ENCODE assay signal across 8 cellular contexts in genomic region chr1:2134604-2135307, GRCh38. TPM values are rescaled to one million over a fixed set of nuclear protein-coding genes. Genes with fewer than 3 reads are reported as not detected.
DNase-seq lines count a peak whose midpoint lies in the region; ATAC-seq and TF ChIP-seq lines count a peak whose summit lies in the region.

No MANE protein-coding gene starts in this region.

- ATAC-seq in right cardiac atrium (no peak), GM21619 (IDR thresholded peaks at IDR 0.05; ENCODE audit: unreplicated experiment) (no peak)

- peaks cover 1% of the 10 kb centered on the region for H3K36me3 Mint-ChIP-seq in progenitor cell of endocrine pancreas (ENCODE audit: insufficient read depth)

- H3K9me3 Mint-ChIP-seq in progenitor cell of endocrine pancreas (ENCODE audit: low read depth), result no peaks in the 10 kb centered on the region

- H3K27ac ChIP-seq in BLaER1 treated with 17β-estradiol and CSF1 and Interleukin-3, amounts not matched to agents 10 nM and 100 nM, result peak overlapping the region in 8 of 11 experiments; percentile 43 to 73 (median 56); a peak in 16 of 22 replicates
- peak overlapping the region; percentile 50 for H3K27ac ChIP-seq in right cardiac atrium (ENCODE audit: low read length)

- H3K27me3 Mint-ChIP-seq in progenitor cell of endocrine pancreas, result no peaks in the 10 kb centered on the region

- H4K20me1 ChIP-seq in BLaER1 treated with 17β-estradiol and CSF1 and Interleukin-3, amounts not matched to agents 10 nM and 100 nM, result peaks cover 0 to 94% (median 30%) of the 10 kb centered on the region in 11 experiments; a peak in 16 of 22 replicates

- H3K36me3 ChIP-seq in BLaER1 treated with 17β-estradiol and CSF1 and Interleukin-3, amounts not matched to agents 10 nM and 100 nM, result peaks cover 0 to 12% (median 0%) of the 10 kb centered on the region in 11 experiments; a peak in 1 of 22 replicates
- no peaks in the 10 kb centered on the region for H3K36me3 ChIP-seq in adipocyte (ENCODE audit: control insufficient read depth, insufficient read depth, low read length, severe bottlenecking)

- peak overlapping the region; percentile 97 for H3K27ac Mint-ChIP-seq in progenitor cell of endocrine pancreas

- no peak overlapping the region; a peak in 1 of 20 replicates for H3K4me3 ChIP-seq in BLaER1 treated with 17β-estradiol and CSF1 and Interleukin-3, amounts not matched to agents 10 nM and 100 nM
- H3K4me3 ChIP-seq in adipocyte (ENCODE audit: low read length) (no peak overlapping the region), right cardiac atrium (ENCODE audit: low read length) (no peak overlapping the region), foreskin fibroblast (ENCODE audit: low read depth in 1 of 2, low read length in 2 of 2) (no peak overlapping the region)

- H3K4me2 ChIP-seq in BLaER1 treated with 17β-estradiol and CSF1 and Interleukin-3, amounts not matched to agents 10 nM and 100 nM, result peak overlapping the region; percentile 57 to 93 (median 85)

- H3K27me3 ChIP-seq in BLaER1 treated with 17β-estradiol and CSF1 and Interleukin-3, amounts not matched to agents 10 nM and 100 nM, result peaks cover 0 to 22% (median 0%) of the 10 kb centered on the region in 11 experiments; a peak in 7 of 22 replicates
- H3K27me3 ChIP-seq in adipocyte (replicated peaks; ENCODE audit: control insufficient read depth, insufficient read depth, low read length), result no peaks in the 10 kb centered on the region
- H3K27me3 ChIP-seq in right cardiac atrium (ENCODE audit: control insufficient read depth, insufficient read depth), result no peaks in the 10 kb centered on the region

- peak overlapping the region in 8 of 11 experiments; percentile 24 to 67 (median 54); a peak in 16 of 22 replicates for H3K9ac ChIP-seq in BLaER1 treated with 17β-estradiol and CSF1 and Interleukin-3, amounts not matched to agents 10 nM and 100 nM
- H3K9ac ChIP-seq in adipocyte (ENCODE audit: low read length), result peak overlapping the region; percentile 77

- peak overlapping the region; percentile 42 for H3K4me3 Mint-ChIP-seq in progenitor cell of endocrine pancreas (ENCODE audit: low read depth)

- WGBS in right cardiac atrium, result 72% methylated on average over 40 of the region's 40 CpGs

- DNase-seq in adipocyte (ENCODE audit: low read depth), result no peak
- DNase-seq in right cardiac atrium, result peak in 2 of 3 donors; percentile 54 to 61
- DNase-seq in progenitor cell of endocrine pancreas (ENCODE audit: low spot score, unreplicated experiment), result no peak
- no peak for DNase-seq in foreskin fibroblast
- DNase-seq in NCI-H2196 (lab: John Stamatoyannopoulos, UW; ENCODE audit: unreplicated experiment), result no peak
- DNase-seq in A172 (ENCODE audit: low spot score), result no peak

- peaks cover 44 to 97% (median 93%) of the 10 kb centered on the region in 10 experiments for H3K4me1 ChIP-seq in BLaER1 treated with 17β-estradiol and CSF1 and Interleukin-3, amounts not matched to agents 10 nM and 100 nM
- H3K4me1 ChIP-seq in adipocyte (ENCODE audit: control insufficient read depth, insufficient read depth, low read length) (peaks cover 30% of the 10 kb centered on the region), right cardiac atrium (ENCODE audit: control insufficient read depth, insufficient read depth, low read length) (peaks cover 3% of the 10 kb centered on the region)

- H3K4me1 Mint-ChIP-seq in progenitor cell of endocrine pancreas (ENCODE audit: low read depth), result peaks cover 39% of the 10 kb centered on the region

- intact Hi-C loops in right cardiac atrium (cut with DNase I), result no loop called here

- H3K9me3 ChIP-seq in BLaER1 treated with 17β-estradiol and CSF1 and Interleukin-3, amounts not matched to agents 10 nM and 100 nM (replicated peaks in 1 of 11), result no peaks in the 10 kb centered on the region
- no peaks in the 10 kb centered on the region for H3K9me3 ChIP-seq in adipocyte (ENCODE audit: control insufficient read depth, low read length)
- H3K9me3 ChIP-seq in right cardiac atrium (ENCODE audit: control insufficient read depth, low read length), result no peaks in the 10 kb centered on the region

- TF ChIP-seq CTCF in progenitor cell of endocrine pancreas (IDR thresholded peaks at IDR 0.05; ENCODE audit: unreplicated experiment) (no peak), foreskin fibroblast (IDR thresholded peaks at IDR 0.05; ENCODE audit: low read depth, low read length) (no peak)

RNA-seq across cellular contexts. Expression of gene FAAP20, which starts 59.8 kb away (rescaled TPM):
- total RNA-seq in right cardiac atrium (10 to 100 TPM; 35.5 to 49.3 (median 37.2) TPM), progenitor cell of endocrine pancreas (74.3 and 77.9 TPM in 2 replicates)
- polyA plus RNA-seq in right cardiac atrium, result 56.3 TPM
- 18.6 and 34.6 TPM in 2 replicates for total RNA-seq in A172 (2014; rRNA removed; shearing (Covaris generic))

Comparison
In these comparisons a context has a peak if more than half of its experiments do, and no peak if none do; other contexts are left out.
1. DNase-seq: peak in right cardiac atrium (2 of 3); none in adipocyte (single experiment), progenitor cell of endocrine pancreas (single experiment), foreskin fibroblast (0 of 2), NCI-H2196 (single experiment) and A172 (single experiment).